Comparison of ENCODE assay signal across 15 cellular contexts in genomic region chr1:32715901-32716311, GRCh38. TPM values are rescaled to one million over a fixed set of nuclear protein-coding genes. Genes with fewer than 3 reads are reported as not detected.
DNase-seq lines count a peak whose midpoint lies in the region; ATAC-seq and TF ChIP-seq lines count a peak whose summit lies in the region.
"Had no signal": no experiment of that assay in that cellular context is flagged by ENCODE, and none has a peak within 500 bp of the region (broad histone marks: within the 10 kb centered on the region; RNA-seq: fewer than 3 reads in every experiment).

No MANE protein-coding gene starts in this region.

- no peak overlapping the region for H3K27ac Mint-ChIP-seq in HFFc6
- peak overlapping the region; percentile 96 for H3K27ac Mint-ChIP-seq in type B pancreatic cell
- H3K27ac Mint-ChIP-seq: activated CD8-positive, alpha-beta T cell treated with anti-CD3 and anti-CD28 coated beads for 36 hours; activated T-helper 2 cell treated with anti-CD3 and anti-CD28 coated beads, Interferon-gamma antibody, Interleukin-2, Interleukin-4, amounts not matched to agents 10 μg/mL and 5 μg/mL and 100 μg/mL, durations not matched to agents 14 hours and 24 hours and 36 hours had no signal

- H3K4me3 Mint-ChIP-seq in HFFc6, result no peak overlapping the region
- peak overlapping the region; percentile 62 for H3K4me3 Mint-ChIP-seq in type B pancreatic cell
- H3K4me3 Mint-ChIP-seq: activated CD8-positive, alpha-beta T cell treated with anti-CD3 and anti-CD28 coated beads for 36 hours; CD14-positive monocyte had no signal

- H3K27ac ChIP-seq in body of pancreas (peak overlapping the region; percentile 67 to 89 (median 84)), lower lobe of right lung (peak overlapping the region; percentile 56)
- H3K27ac ChIP-seq: ascending aorta, HL-60 had no signal

- DNase-seq in HFFc6 (peak; percentile 17), body of pancreas (no peak), lower lobe of right lung (no peak), type B pancreatic cell (ENCODE audit: extremely low spot score, unreplicated experiment) (no peak), Right ventricle myocardium inferior (ENCODE audit: missing footprints) (no peak)
- DNase-seq: GDM1, GOT3 had no signal

- H3K27me3 ChIP-seq in body of pancreas (no peaks in the 10 kb centered on the region), lower lobe of right lung (ENCODE audit: low read depth) (no peaks in the 10 kb centered on the region)
- H3K27me3 ChIP-seq: ascending aorta, tibial nerve had no signal

- ATAC-seq in body of pancreas (no peak), lower lobe of right lung (no peak), Right ventricle myocardium inferior (no peak), GM21526 (IDR thresholded peaks at IDR 0.05; ENCODE audit: low FRiP score, unreplicated experiment) (no peak), GM18873 (IDR thresholded peaks at IDR 0.05; ENCODE audit: low FRiP score, unreplicated experiment) (no peak)

- WGBS in body of pancreas, 2 donors, result 84 to 100% methylated on average over 1 to 4 of the region's 4 CpGs

- H3K27me3 Mint-ChIP-seq in HFFc6 (ENCODE audit: insufficient read depth) (peaks cover 4% of the 10 kb centered on the region), type B pancreatic cell (no peaks in the 10 kb centered on the region)

- H3K4me3 ChIP-seq in body of pancreas (no peak overlapping the region), lower lobe of right lung (no peak overlapping the region)
- H3K4me3 ChIP-seq: ascending aorta, tibial nerve had no signal

- H3K9me3 Mint-ChIP-seq in HFFc6, result no peaks in the 10 kb centered on the region
- H3K9me3 Mint-ChIP-seq in type B pancreatic cell, result no peaks in the 10 kb centered on the region
- H3K9me3 Mint-ChIP-seq: activated CD8-positive, alpha-beta T cell treated with anti-CD3 and anti-CD28 coated beads for 36 hours; activated T-helper 2 cell treated with anti-CD3 and anti-CD28 coated beads, Interferon-gamma antibody, Interleukin-2, Interleukin-4, amounts not matched to agents 10 μg/mL and 5 μg/mL and 100 μg/mL, durations not matched to agents 14 hours and 24 hours and 36 hours had no signal

- H3K9me3 ChIP-seq in body of pancreas, result no peaks in the 10 kb centered on the region
- H3K9me3 ChIP-seq in lower lobe of right lung, result no peaks in the 10 kb centered on the region
- H3K9me3 ChIP-seq: ascending aorta, tibial nerve had no signal

- H3K36me3 ChIP-seq in body of pancreas (replicated peaks in 1 of 2; ENCODE audit: insufficient read depth in 1 of 2, low read depth in 2 of 2) (no peaks in the 10 kb centered on the region), lower lobe of right lung (no peaks in the 10 kb centered on the region)
- H3K36me3 ChIP-seq: ascending aorta, tibial nerve had no signal

- TF ChIP-seq CTCF in HFFc6 (IDR thresholded peaks at IDR 0.05) (no peak), body of pancreas (IDR thresholded peaks at IDR 0.05) (no peak), lower lobe of right lung (IDR thresholded peaks at IDR 0.05) (no peak), type B pancreatic cell (conservative IDR thresholded peaks at IDR 0.05) (no peak)

- peaks cover 26% of the 10 kb centered on the region for H3K4me1 ChIP-seq in body of pancreas
- H3K4me1 ChIP-seq in lower lobe of right lung, result peaks cover 19% of the 10 kb centered on the region
- H3K4me1 ChIP-seq: ascending aorta had no signal

- intact Hi-C loops in body of pancreas (cut with DNase I) (loop anchor here (10.0 kb wide), 1 partner anchor 159 kb away; the partner anchor contains the start of gene FNDC5), lower lobe of right lung (cut with DNase I) (no loop called here), Right ventricle myocardium inferior (cut with DNase I) (no loop called here)

- no peak for TF ChIP-seq POLR2A in body of pancreas (IDR thresholded peaks at IDR 0.05)

- H3K36me3 Mint-ChIP-seq in HFFc6 (ENCODE audit: low read depth), result no peaks in the 10 kb centered on the region
- no peaks in the 10 kb centered on the region for H3K36me3 Mint-ChIP-seq in type B pancreatic cell
- H3K36me3 Mint-ChIP-seq: CD14-positive monocyte had no signal

- H3K4me1 Mint-ChIP-seq in HFFc6 (ENCODE audit: low read depth) (peaks cover 20% of the 10 kb centered on the region), type B pancreatic cell (ENCODE audit: unreplicated experiment) (peaks cover 10% of the 10 kb centered on the region)

RNA-seq across cellular contexts. Expression of gene SYNC, which starts 13.3 kb away (rescaled TPM):
- 10 to 100 TPM; 40.8 to 51.1 (median 48.1) TPM for total RNA-seq in HFFc6 (2021; fragmentation: NEBNext Ultra II Directional; extraction: Animal tissue kit (Norgen Biotek cat#: 25700))
- total RNA-seq in body of pancreas, result 1 to 10 TPM; 2.3 to 4.9 TPM
- total RNA-seq in lower lobe of right lung, result 14.5 TPM
- total RNA-seq in type B pancreatic cell (ENCODE audit: low replicate concordance), result 1.2 and 1.3 TPM in 2 replicates
- total RNA-seq in Right ventricle myocardium inferior, result 24.7 TPM
- total RNA-seq: activated CD8-positive, alpha-beta T cell treated with anti-CD3 and anti-CD28 coated beads for 36 hours; activated T-helper 2 cell treated with anti-CD3 and anti-CD28 coated beads, Interferon-gamma antibody, Interleukin-2, Interleukin-4, amounts not matched to agents 10 μg/mL and 5 μg/mL and 100 μg/mL, durations not matched to agents 14 hours and 24 hours and 36 hours had no signal
